Comparison of ENCODE assay signal across 8 cellular contexts in the genomic region with DNA sequence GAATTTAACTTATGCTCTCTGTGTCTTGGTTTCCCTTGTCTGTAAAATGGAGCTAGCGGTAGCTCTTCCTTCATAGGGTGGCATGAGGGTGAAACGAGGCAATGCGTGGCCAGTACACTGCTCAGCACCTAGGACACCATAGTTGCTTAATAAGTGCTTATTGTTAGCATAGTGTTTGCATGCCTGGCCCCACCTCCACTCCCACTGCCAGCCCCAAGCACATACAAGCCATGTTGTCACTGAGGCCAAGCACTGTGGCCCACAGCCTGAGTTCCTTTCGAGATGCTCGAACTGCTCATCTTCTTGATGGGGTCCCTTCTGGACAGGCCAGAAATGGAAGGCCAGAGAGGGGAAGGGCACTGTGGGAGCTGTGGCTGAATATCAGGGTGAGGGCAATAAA. TPM values are rescaled to one million over a fixed set of nuclear protein-coding genes. Genes with fewer than 3 reads are reported as not detected.
DNase-seq lines count a peak whose midpoint lies in the region; ATAC-seq and TF ChIP-seq lines count a peak whose summit lies in the region.

No MANE protein-coding gene starts in this region.

- H3K9me3 Mint-ChIP-seq in WTC11 = no peaks in the 10 kb centered on the region

- peaks cover 2% of the 10 kb centered on the region for H3K9me3 ChIP-seq in iPS-18c (ENCODE audit: control insufficient read depth, insufficient read depth, low read length)
- H3K9me3 ChIP-seq in suprapubic skin = no peaks in the 10 kb centered on the region

- POLR2A ChIA-PET in WTC11 (lab: Charles Lee) = no interaction called here

- ATAC-seq in WTC11 (no peak), GM21528 (IDR thresholded peaks at IDR 0.05; ENCODE audit: low FRiP score, unreplicated experiment) (no peak), HG03460 (IDR thresholded peaks at IDR 0.05; ENCODE audit: unreplicated experiment) (no peak)

- no peak for TF ChIP-seq EP300 in suprapubic skin (IDR thresholded peaks at IDR 0.05)

- peak overlapping the region; percentile 74 for H3K4me3 Mint-ChIP-seq in WTC11

- H3K27me3 Mint-ChIP-seq in WTC11 (ENCODE audit: low read depth) = no peaks in the 10 kb centered on the region; the same call in 1 of the 2 replicates

- H3K4me1 Mint-ChIP-seq in WTC11 = peaks cover 22% of the 10 kb centered on the region

- DNase-seq in activated CD8-positive, alpha-beta memory T cell treated with anti-CD3 and anti-CD28 coated beads, Interleukin-2, amount 50 U/mL, for 48 hours = peak; percentile 57
- no peak for DNase-seq in activated CD8-positive, alpha-beta memory T cell treated with anti-CD3 and anti-CD28 coated beads for 24 hours
- no peak for DNase-seq in WTC11 (ENCODE audit: low spot score)
- DNase-seq in suprapubic skin (ENCODE audit: low spot score in 2 of 2) = no peak
- DNase-seq in globus pallidus (ENCODE audit: low spot score) = no peak

- 45% methylated on average over 5 of the region's 5 CpGs for WGBS in suprapubic skin

- no peaks in the 10 kb centered on the region for H3K27me3 ChIP-seq in suprapubic skin

- TF ChIP-seq CTCF in WTC11 (IDR thresholded peaks at IDR 0.05) = no peak
- TF ChIP-seq CTCF in suprapubic skin (IDR thresholded peaks at IDR 0.05) = no peak

- H3K36me3 Mint-ChIP-seq in WTC11 = peaks cover 23% of the 10 kb centered on the region

- peak overlapping the region; percentile 86 for H3K4me3 ChIP-seq in iPS-18c (ENCODE audit: insufficient read depth, low read depth, low read length)
- peak overlapping the region; percentile 85 for H3K4me3 ChIP-seq in suprapubic skin

- no peak for TF ChIP-seq POLR2A in suprapubic skin (IDR thresholded peaks at IDR 0.05)

- H3K27ac Mint-ChIP-seq in WTC11 = no peak overlapping the region

- H3K4me1 ChIP-seq in suprapubic skin = peaks cover 26% of the 10 kb centered on the region

- CTCF ChIA-PET in WTC11 (lab: Charles Lee) = interaction anchor here (0.9 to 2.0 kb wide), 4 partner anchors 21 to 597 kb away, joined by 3 to 6 read pairs (median 4); no protein-coding TSS in a partner anchor

- peaks cover 31% of the 10 kb centered on the region for H3K36me3 ChIP-seq in suprapubic skin

- H3K27ac ChIP-seq in suprapubic skin = no peak overlapping the region

TF ChIP-seq in WTC11, 78 proteins besides CTCF, POLR2A, EP300 and RAD21:
- TF ChIP-seq, protein P1, sequence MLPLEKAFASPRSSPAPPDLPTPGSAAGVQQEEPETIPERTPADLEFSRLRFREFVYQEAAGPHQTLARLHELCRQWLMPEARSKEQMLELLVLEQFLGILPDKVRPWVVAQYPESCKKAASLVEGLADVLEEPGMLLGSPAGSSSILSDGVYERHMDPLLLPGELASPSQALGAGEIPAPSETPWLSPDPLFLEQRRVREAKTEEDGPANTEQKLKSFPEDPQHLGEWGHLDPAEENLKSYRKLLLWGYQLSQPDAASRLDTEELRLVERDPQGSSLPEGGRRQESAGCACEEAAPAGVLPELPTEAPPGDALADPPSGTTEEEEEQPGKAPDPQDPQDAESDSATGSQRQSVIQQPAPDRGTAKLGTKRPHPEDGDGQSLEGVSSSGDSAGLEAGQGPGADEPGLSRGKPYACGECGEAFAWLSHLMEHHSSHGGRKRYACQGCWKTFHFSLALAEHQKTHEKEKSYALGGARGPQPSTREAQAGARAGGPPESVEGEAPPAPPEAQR (CRISPR knock-in tag; IDR thresholded peaks at IDR 0.05) = no peak
- no peak for TF ChIP-seq NFYB (CRISPR knock-in tag; conservative IDR thresholded peaks at IDR 0.05; ENCODE audit: low read depth)
- TF ChIP-seq, protein P2, sequence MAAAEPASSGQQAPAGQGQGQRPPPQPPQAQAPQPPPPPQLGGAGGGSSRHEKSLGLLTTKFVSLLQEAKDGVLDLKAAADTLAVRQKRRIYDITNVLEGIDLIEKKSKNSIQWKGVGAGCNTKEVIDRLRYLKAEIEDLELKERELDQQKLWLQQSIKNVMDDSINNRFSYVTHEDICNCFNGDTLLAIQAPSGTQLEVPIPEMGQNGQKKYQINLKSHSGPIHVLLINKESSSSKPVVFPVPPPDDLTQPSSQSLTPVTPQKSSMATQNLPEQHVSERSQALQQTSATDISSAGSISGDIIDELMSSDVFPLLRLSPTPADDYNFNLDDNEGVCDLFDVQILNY (CRISPR knock-in tag; IDR thresholded peaks at IDR 0.05) = no peak
- TF ChIP-seq, protein P3, sequence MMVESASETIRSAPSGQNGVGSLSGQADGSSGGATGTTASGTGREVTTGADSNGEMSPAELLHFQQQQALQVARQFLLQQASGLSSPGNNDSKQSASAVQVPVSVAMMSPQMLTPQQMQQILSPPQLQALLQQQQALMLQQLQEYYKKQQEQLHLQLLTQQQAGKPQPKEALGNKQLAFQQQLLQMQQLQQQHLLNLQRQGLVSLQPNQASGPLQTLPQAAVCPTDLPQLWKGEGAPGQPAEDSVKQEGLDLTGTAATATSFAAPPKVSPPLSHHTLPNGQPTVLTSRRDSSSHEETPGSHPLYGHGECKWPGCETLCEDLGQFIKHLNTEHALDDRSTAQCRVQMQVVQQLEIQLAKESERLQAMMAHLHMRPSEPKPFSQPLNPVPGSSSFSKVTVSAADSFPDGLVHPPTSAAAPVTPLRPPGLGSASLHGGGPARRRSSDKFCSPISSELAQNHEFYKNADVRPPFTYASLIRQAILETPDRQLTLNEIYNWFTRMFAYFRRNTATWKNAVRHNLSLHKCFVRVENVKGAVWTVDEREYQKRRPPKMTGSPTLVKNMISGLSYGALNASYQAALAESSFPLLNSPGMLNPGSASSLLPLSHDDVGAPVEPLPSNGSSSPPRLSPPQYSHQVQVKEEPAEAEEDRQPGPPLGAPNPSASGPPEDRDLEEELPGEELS (CRISPR knock-in tag; IDR thresholded peaks at IDR 0.05) = no peak
- TF ChIP-seq, protein P4, sequence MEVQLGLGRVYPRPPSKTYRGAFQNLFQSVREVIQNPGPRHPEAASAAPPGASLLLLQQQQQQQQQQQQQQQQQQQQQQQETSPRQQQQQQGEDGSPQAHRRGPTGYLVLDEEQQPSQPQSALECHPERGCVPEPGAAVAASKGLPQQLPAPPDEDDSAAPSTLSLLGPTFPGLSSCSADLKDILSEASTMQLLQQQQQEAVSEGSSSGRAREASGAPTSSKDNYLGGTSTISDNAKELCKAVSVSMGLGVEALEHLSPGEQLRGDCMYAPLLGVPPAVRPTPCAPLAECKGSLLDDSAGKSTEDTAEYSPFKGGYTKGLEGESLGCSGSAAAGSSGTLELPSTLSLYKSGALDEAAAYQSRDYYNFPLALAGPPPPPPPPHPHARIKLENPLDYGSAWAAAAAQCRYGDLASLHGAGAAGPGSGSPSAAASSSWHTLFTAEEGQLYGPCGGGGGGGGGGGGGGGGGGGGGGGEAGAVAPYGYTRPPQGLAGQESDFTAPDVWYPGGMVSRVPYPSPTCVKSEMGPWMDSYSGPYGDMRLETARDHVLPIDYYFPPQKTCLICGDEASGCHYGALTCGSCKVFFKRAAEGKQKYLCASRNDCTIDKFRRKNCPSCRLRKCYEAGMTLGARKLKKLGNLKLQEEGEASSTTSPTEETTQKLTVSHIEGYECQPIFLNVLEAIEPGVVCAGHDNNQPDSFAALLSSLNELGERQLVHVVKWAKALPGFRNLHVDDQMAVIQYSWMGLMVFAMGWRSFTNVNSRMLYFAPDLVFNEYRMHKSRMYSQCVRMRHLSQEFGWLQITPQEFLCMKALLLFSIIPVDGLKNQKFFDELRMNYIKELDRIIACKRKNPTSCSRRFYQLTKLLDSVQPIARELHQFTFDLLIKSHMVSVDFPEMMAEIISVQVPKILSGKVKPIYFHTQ (CRISPR knock-in tag; IDR thresholded peaks at IDR 0.05) = no peak
- TF ChIP-seq, protein P5, sequence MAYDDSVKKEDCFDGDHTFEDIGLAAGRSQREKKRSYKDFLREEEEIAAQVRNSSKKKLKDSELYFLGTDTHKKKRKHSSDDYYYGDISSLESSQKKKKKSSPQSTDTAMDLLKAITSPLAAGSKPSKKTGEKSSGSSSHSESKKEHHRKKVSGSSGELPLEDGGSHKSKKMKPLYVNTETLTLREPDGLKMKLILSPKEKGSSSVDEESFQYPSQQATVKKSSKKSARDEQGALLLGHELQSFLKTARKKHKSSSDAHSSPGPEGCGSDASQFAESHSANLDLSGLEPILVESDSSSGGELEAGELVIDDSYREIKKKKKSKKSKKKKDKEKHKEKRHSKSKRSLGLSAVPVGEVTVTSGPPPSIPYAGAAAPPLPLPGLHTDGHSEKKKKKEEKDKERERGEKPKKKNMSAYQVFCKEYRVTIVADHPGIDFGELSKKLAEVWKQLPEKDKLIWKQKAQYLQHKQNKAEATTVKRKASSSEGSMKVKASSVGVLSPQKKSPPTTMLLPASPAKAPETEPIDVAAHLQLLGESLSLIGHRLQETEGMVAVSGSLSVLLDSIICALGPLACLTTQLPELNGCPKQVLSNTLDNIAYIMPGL (CRISPR knock-in tag; IDR thresholded peaks at IDR 0.05) = no peak
- TF ChIP-seq ZBTB21 (CRISPR knock-in tag; IDR thresholded peaks at IDR 0.05; ENCODE audit: borderline replicate concordance) = no peak
- no peak for TF ChIP-seq PRRX2 (CRISPR knock-in tag; IDR thresholded peaks at IDR 0.05)
- TF ChIP-seq TP53 (CRISPR knock-in tag; IDR thresholded peaks at IDR 0.05) = no peak
- TF ChIP-seq NR1H2 (CRISPR knock-in tag; IDR thresholded peaks at IDR 0.05) = no peak
- TF ChIP-seq IRF2 (CRISPR knock-in tag; IDR thresholded peaks at IDR 0.05; ENCODE audit: borderline replicate concordance, low read depth) = no peak
- no peak for TF ChIP-seq HMGA2 (CRISPR knock-in tag; IDR thresholded peaks at IDR 0.05)
- no peak for TF ChIP-seq ZNF396 (CRISPR knock-in tag; IDR thresholded peaks at IDR 0.05; ENCODE audit: borderline replicate concordance)
- no peak for TF ChIP-seq EMX1 (CRISPR knock-in tag; IDR thresholded peaks at IDR 0.05)
- TF ChIP-seq, protein P6, sequence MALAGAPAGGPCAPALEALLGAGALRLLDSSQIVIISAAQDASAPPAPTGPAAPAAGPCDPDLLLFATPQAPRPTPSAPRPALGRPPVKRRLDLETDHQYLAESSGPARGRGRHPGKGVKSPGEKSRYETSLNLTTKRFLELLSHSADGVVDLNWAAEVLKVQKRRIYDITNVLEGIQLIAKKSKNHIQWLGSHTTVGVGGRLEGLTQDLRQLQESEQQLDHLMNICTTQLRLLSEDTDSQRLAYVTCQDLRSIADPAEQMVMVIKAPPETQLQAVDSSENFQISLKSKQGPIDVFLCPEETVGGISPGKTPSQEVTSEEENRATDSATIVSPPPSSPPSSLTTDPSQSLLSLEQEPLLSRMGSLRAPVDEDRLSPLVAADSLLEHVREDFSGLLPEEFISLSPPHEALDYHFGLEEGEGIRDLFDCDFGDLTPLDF (CRISPR knock-in tag; IDR thresholded peaks at IDR 0.05) = no peak
- TF ChIP-seq SMAD4 (CRISPR knock-in tag; IDR thresholded peaks at IDR 0.05) = no peak
- TF ChIP-seq RELA (CRISPR knock-in tag; IDR thresholded peaks at IDR 0.05; ENCODE audit: borderline replicate concordance) = no peak

RNA-seq across cellular contexts. Expression of a gene that starts 0.8 kb away (rescaled TPM):
- total RNA-seq in WTC11 (2021) (4.4 to 6.7 TPM (median 6.3 TPM) in 3 replicates), suprapubic skin (1 to 10 TPM; 2.3 to 5.7 (median 3.9) TPM)

RNA-seq across cellular contexts. Expression of a gene that starts 45.1 kb away (rescaled TPM):
- total RNA-seq in WTC11 (2021) (75.6 to 91.2 TPM (median 76.8 TPM) in 3 replicates), suprapubic skin (10 to 100 TPM; 46.1 to 77.0 (median 62.8) TPM)

RNA-seq across cellular contexts. Expression of a gene that starts 46.5 kb away (rescaled TPM):
- 73.8 to 85.9 TPM (median 74.2 TPM) in 3 replicates for total RNA-seq in WTC11 (2021)
- 100 to 1,000 TPM; 105 to 148 (median 134) TPM for total RNA-seq in suprapubic skin
